Comparison of ENCODE assay signal across 22 cellular contexts in the genomic region with DNA sequence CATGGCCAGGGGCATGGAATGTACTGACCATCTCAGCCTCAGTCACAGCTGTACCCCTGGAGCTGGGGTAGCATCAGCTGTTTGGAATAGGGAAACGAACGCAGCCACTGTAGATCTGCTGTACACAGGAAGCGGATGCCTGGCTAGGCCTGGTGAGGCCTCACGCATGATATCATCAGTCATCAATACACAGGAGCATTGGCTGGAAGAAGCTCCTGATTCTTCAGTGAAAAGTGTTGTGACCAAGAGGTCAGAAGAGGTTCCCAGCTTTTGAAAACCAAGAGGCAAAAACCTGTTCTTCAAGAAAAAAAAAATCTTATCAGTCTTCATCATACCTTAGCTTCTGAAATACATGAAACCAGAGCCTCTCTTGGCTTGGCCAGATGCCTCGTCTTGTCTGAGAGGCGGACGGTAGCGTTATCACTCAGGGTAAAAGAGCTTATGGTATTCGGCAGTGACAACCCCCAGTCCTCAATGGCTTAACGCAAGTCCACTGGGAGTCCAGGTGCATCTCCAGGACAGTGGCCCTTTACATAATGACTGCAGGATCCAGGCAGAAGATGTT.
A peak's percentile ranks its signal among the peaks of the same experiment; 100 is the strongest.
DNase-seq lines count a peak whose midpoint lies in the region; ATAC-seq and TF ChIP-seq lines count a peak whose summit lies in the region.
"Had no signal": no experiment of that assay in that cellular context is flagged by ENCODE, and none has a peak within 500 bp of the region (broad histone marks: within the 10 kb centered on the region; RNA-seq: fewer than 3 reads in every experiment).

No MANE protein-coding gene starts in this region.

- no peaks in the 10 kb centered on the region for H3K9me2 ChIP-seq in PC-9 (ENCODE audit: insufficient read depth)

- H3K9me3 ChIP-seq in PC-9 (ENCODE audit: insufficient read depth, low read depth): no peaks in the 10 kb centered on the region
- no peaks in the 10 kb centered on the region for H3K9me3 ChIP-seq in lower lobe of right lung
- no peaks in the 10 kb centered on the region for H3K9me3 ChIP-seq in suprapubic skin
- H3K9me3 ChIP-seq: esophagus muscularis mucosa had no signal

- H3K27me3 ChIP-seq in PC-9 (ENCODE audit: insufficient read depth, low read depth): no peaks in the 10 kb centered on the region
- H3K27me3 ChIP-seq in lower lobe of right lung (ENCODE audit: low read depth): no peaks in the 10 kb centered on the region
- no peaks in the 10 kb centered on the region for H3K27me3 ChIP-seq in suprapubic skin
- H3K27me3 ChIP-seq: esophagus muscularis mucosa had no signal

- TF ChIP-seq CTCF in C4-2B (conservative IDR thresholded peaks at IDR 0.05): no peak
- no peak for TF ChIP-seq CTCF in PC-9 (conservative IDR thresholded peaks at IDR 0.05)
- no peak for TF ChIP-seq CTCF in choroid plexus epithelial cell (conservative IDR thresholded peaks at IDR 0.05; ENCODE audit: low read depth, low read length)
- no peak for TF ChIP-seq CTCF in osteocyte (IDR thresholded peaks at IDR 0.05)
- no peak for TF ChIP-seq CTCF in lower lobe of right lung (IDR thresholded peaks at IDR 0.05)
- no peak for TF ChIP-seq CTCF in suprapubic skin (IDR thresholded peaks at IDR 0.05)

- peaks cover 51% of the 10 kb centered on the region for H3K4me1 Mint-ChIP-seq in osteocyte (ENCODE audit: unreplicated experiment)
- peaks cover 30% of the 10 kb centered on the region for H3K4me1 Mint-ChIP-seq in stimulated activated naive CD8-positive, alpha-beta T cell treated with anti-CD3 and anti-CD28 coated beads, Interleukin-15, amount 100 ng/mL, for 72 hours
- H3K4me1 Mint-ChIP-seq: T-cell had no signal

- no peak for TF ChIP-seq EP300 in suprapubic skin (IDR thresholded peaks at IDR 0.05)

- peaks cover 3% of the 10 kb centered on the region for H3K36me3 Mint-ChIP-seq in osteocyte (ENCODE audit: unreplicated experiment)

- ATAC-seq in stimulated activated naive CD8-positive, alpha-beta T cell treated with anti-CD3 and anti-CD28 coated beads, Interleukin-15, amount 100 ng/mL, for 72 hours: no peak
- no peak for ATAC-seq in lower lobe of right lung
- ATAC-seq: activated naive CD4-positive, alpha-beta T cell treated with anti-CD3 and anti-CD28 coated beads, Interleukin-2, amount 50 U/mL, for 72 hours; T-cell had no signal

- H3K4me2 ChIP-seq in PC-9: peak overlapping the region; percentile 63

- POLR2A ChIA-PET in PC-9 (lab: Charles Lee; ENCODE audit: unreplicated experiment): interaction anchor here (0.6 to 0.9 kb wide), 6 partner anchors 32 to 263 kb away, joined by 4 to 11 read pairs (median 8); no protein-coding TSS in a partner anchor

- H3K4me3 Mint-ChIP-seq in osteocyte (ENCODE audit: unreplicated experiment): no peak overlapping the region
- H3K4me3 Mint-ChIP-seq in stimulated activated naive CD8-positive, alpha-beta T cell treated with anti-CD3 and anti-CD28 coated beads, Interleukin-15, amount 100 ng/mL, for 72 hours: no peak overlapping the region
- H3K4me3 Mint-ChIP-seq: activated T-cell treated with anti-CD3 and anti-CD28 coated beads, Interleukin-2, amount 50 U/mL, for 24 hours; T-cell had no signal

- H3K27me3 Mint-ChIP-seq in osteocyte (ENCODE audit: unreplicated experiment): no peaks in the 10 kb centered on the region
- H3K27me3 Mint-ChIP-seq in stimulated activated naive CD8-positive, alpha-beta T cell treated with anti-CD3 and anti-CD28 coated beads, Interleukin-15, amount 100 ng/mL, for 72 hours: no peaks in the 10 kb centered on the region
- H3K27me3 Mint-ChIP-seq: activated T-cell treated with anti-CD3 and anti-CD28 coated beads, Interleukin-2, amount 50 U/mL, for 24 hours; T-cell had no signal

- no peaks in the 10 kb centered on the region for H3K9me3 Mint-ChIP-seq in osteocyte (ENCODE audit: unreplicated experiment)
- no peaks in the 10 kb centered on the region for H3K9me3 Mint-ChIP-seq in stimulated activated naive CD8-positive, alpha-beta T cell treated with anti-CD3 and anti-CD28 coated beads, Interleukin-15, amount 100 ng/mL, for 72 hours
- H3K9me3 Mint-ChIP-seq: activated naive CD4-positive, alpha-beta T cell treated with anti-CD3 and anti-CD28 coated beads, Interleukin-2, amount 50 U/mL, for 72 hours; activated T-cell treated with anti-CD3 and anti-CD28 coated beads, Interleukin-2, amount 50 U/mL, for 24 hours; T-cell had no signal

- peaks cover 55% of the 10 kb centered on the region for H3F3A ChIP-seq in PC-9 (ENCODE audit: insufficient read depth, low read depth)

- WGBS in suprapubic skin: 84% methylated on average over 10 of the region's 10 CpGs

- H3K4me3 ChIP-seq in PC-9 (peak overlapping the region; percentile 41; the same call in 1 of the 2 replicates), choroid plexus epithelial cell (ENCODE audit: low read depth, low read length) (no peak overlapping the region), lower lobe of right lung (no peak overlapping the region), suprapubic skin (no peak overlapping the region)

- DNase-seq in PC-9 (peak; percentile 71 to 95), choroid plexus epithelial cell (ENCODE audit: low read depth) (peak; percentile 27), osteocyte (ENCODE audit: extremely low spot score, unreplicated experiment) (no peak), lower lobe of right lung (no peak), suprapubic skin (ENCODE audit: low spot score in 2 of 2) (no peak), NCI-H446 treated with DMSO at 0.1 percent for 48 hours (lab: John Stamatoyannopoulos, UW) (no peak)
- no peak for DNase-seq in stimulated activated naive CD8-positive, alpha-beta T cell treated with anti-CD3 and anti-CD28 coated beads, Interleukin-15, amount 100 ng/mL, for 72 hours
- DNase-seq: activated CD4-positive, alpha-beta T cell treated with anti-CD3 and anti-CD28 coated beads for 1 hour; activated T-cell treated with anti-CD3 and anti-CD28 coated beads, Interleukin-2, amount 50 U/mL, for 24 hours; effector CD8-positive, alpha-beta T cell; KG1; NCI-H1694 treated with DMSO at 0.1 percent for 48 hours; NCI-H748 treated with DMSO at 0.1 percent for 48 hours; occipital lobe; retina; SHP77; stimulated activated CD4-positive, alpha-beta T cell treated with anti-CD3 and anti-CD28 coated beads, Interleukin-4, amount 100 ng/mL, for 24 hours; stimulated activated naive CD4-positive, alpha-beta T cell treated with Interleukin-2 at 50 U/mL for 16 hours; T-cell had no signal

- H3K36me3 ChIP-seq in PC-9 (ENCODE audit: low read depth): no peaks in the 10 kb centered on the region
- no peaks in the 10 kb centered on the region for H3K36me3 ChIP-seq in lower lobe of right lung
- no peaks in the 10 kb centered on the region for H3K36me3 ChIP-seq in suprapubic skin
- H3K36me3 ChIP-seq: esophagus muscularis mucosa had no signal

- CTCF ChIA-PET in PC-9 (lab: Charles Lee): interaction anchor here (0.5 to 0.7 kb wide), 3 partner anchors 33 to 259 kb away, joined by 3 to 7 read pairs (median 3); no protein-coding TSS in a partner anchor

- intact Hi-C loops in PC-9 (cut with micrococcal nuclease; ENCODE audit: unreplicated experiment) (loop anchor here (1.0 to 10.0 kb wide), 8 partner anchors 44 to 574 kb away; no protein-coding TSS in a partner anchor), lower lobe of right lung (cut with DNase I) (no loop called here)

- H4K20me1 ChIP-seq in PC-9 (ENCODE audit: insufficient read depth): no peaks in the 10 kb centered on the region

- TF ChIP-seq POLR2A in suprapubic skin (IDR thresholded peaks at IDR 0.05): no peak

- H3K27ac ChIP-seq in C4-2B: peak overlapping the region; percentile 75
- H3K27ac ChIP-seq in PC-9: peak overlapping the region; percentile 88
- H3K27ac ChIP-seq in lower lobe of right lung: no peak overlapping the region
- no peak overlapping the region for H3K27ac ChIP-seq in suprapubic skin

- peaks cover 56% of the 10 kb centered on the region for H3K4me1 ChIP-seq in PC-9 (replicated peaks; ENCODE audit: insufficient read depth)
- peaks cover 19% of the 10 kb centered on the region for H3K4me1 ChIP-seq in lower lobe of right lung
- peaks cover 12% of the 10 kb centered on the region for H3K4me1 ChIP-seq in suprapubic skin

- no peak overlapping the region for H2AFZ ChIP-seq in PC-9

- BruUV-seq in PC-9 (replicated peaks; lab: Mats Ljungman, UMichigan): TSS peak; percentile 50

- peak overlapping the region; percentile 27 for H3K27ac Mint-ChIP-seq in osteocyte (ENCODE audit: unreplicated experiment)
- no peak overlapping the region for H3K27ac Mint-ChIP-seq in stimulated activated naive CD8-positive, alpha-beta T cell treated with anti-CD3 and anti-CD28 coated beads, Interleukin-15, amount 100 ng/mL, for 72 hours
- H3K27ac Mint-ChIP-seq: activated naive CD4-positive, alpha-beta T cell treated with anti-CD3 and anti-CD28 coated beads, Interleukin-2, amount 50 U/mL, for 72 hours; activated T-cell treated with anti-CD3 and anti-CD28 coated beads, Interleukin-2, amount 50 U/mL, for 24 hours; T-cell had no signal

- H3K79me2 ChIP-seq in PC-9 (ENCODE audit: low read depth): no peaks in the 10 kb centered on the region

Comparison
In these comparisons a context has a peak if more than half of its experiments do, and no peak if none do; other contexts are left out.
1. H3K27ac ChIP-seq: peak in C4-2B (single experiment) and PC-9 (single experiment); none in lower lobe of right lung (single experiment) and suprapubic skin (single experiment).
2. DNase-seq: peak in PC-9 (2 of 2) and choroid plexus epithelial cell (single experiment); none in osteocyte (single experiment), stimulated activated naive CD8-positive, alpha-beta T cell treated with anti-CD3 and anti-CD28 coated beads, Interleukin-15, amount 100 ng/mL, for 72 hours (0 of 2), lower lobe of right lung (single experiment), suprapubic skin (0 of 2) and NCI-H446 treated with DMSO at 0.1 percent for 48 hours (single experiment).